ENCODE assay signal across 32 cellular contexts in the genomic region with DNA sequence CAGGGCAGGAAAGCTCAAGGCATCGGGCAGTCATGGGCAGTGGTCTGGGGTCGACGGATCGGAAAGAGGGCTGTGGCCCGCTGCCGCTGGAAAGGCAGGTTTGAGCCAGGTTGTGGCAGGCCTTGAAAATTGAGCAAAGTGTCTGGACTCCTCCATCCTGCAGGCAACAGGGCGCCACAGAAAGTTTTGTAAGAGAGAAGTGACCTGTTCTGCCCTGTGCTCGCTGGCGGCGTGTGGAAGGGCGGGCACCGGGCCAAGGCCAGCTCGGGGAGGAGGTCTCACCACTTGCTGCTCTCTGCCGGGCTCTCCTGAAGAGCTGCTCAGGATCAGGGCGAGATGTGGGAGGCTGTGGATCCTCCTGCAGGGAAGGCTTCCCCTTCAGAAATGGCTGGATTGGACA. TPM values are rescaled to one million over a fixed set of nuclear protein-coding genes. Genes with fewer than 3 reads are reported as not detected.
DNase-seq lines count a peak whose midpoint lies in the region; ATAC-seq, FAIRE-seq and TF ChIP-seq lines count a peak whose summit lies in the region.
"Had no signal": no experiment of that assay in that cellular context is flagged by ENCODE, and none has a peak within 500 bp of the region (broad histone marks: within the 10 kb centered on the region; RNA-seq: fewer than 3 reads in every experiment).

No MANE protein-coding gene starts in this region.

- H3K4me1 Mint-ChIP-seq in GM23338 (peaks cover 2% of the 10 kb centered on the region; the same call in 2 of the 3 replicates), neural crest cell (no peaks in the 10 kb centered on the region)
- H3K4me1 Mint-ChIP-seq: activated CD4-positive, alpha-beta T cell treated with anti-CD3 and anti-CD28 coated beads, Interleukin-2, amount 10 ng/mL, durations not matched to agents 24 days and 14 days; memory B cell; stimulated activated naive CD8-positive, alpha-beta T cell treated with anti-CD3 and anti-CD28 coated beads, Interleukin-15, amount 100 ng/mL, for 72 hours had no signal

- TF ChIP-seq POLR2A in esophagus squamous epithelium (IDR thresholded peaks at IDR 0.05): no peak
- TF ChIP-seq POLR2A in Peyer's patch (IDR thresholded peaks at IDR 0.05): no peak

- H3K4me1 ChIP-seq in GM23338 (ENCODE audit: insufficient read depth) (no peaks in the 10 kb centered on the region; the same call in 1 of the 2 replicates), RWPE2 (ENCODE audit: insufficient read depth, poor library complexity, severe bottlenecking) (peaks cover 24% of the 10 kb centered on the region), esophagus squamous epithelium (peaks cover 14 to 79% (median 39%) of the 10 kb centered on the region in 3 donors), Peyer's patch (no peaks in the 10 kb centered on the region)
- H3K4me1 ChIP-seq: transverse colon had no signal

- H3K27me3 Mint-ChIP-seq in GM23338 (ENCODE audit: insufficient read depth, low read depth, poor library complexity): peaks cover 2% of the 10 kb centered on the region
- H3K27me3 Mint-ChIP-seq in neural crest cell (ENCODE audit: low read depth): peaks cover 11% of the 10 kb centered on the region
- H3K27me3 Mint-ChIP-seq: stimulated activated naive CD8-positive, alpha-beta T cell treated with anti-CD3 and anti-CD28 coated beads, Interleukin-15, amount 100 ng/mL, for 72 hours had no signal

- H3K4me3 Mint-ChIP-seq in GM23338 (no peak overlapping the region), neural crest cell (no peak overlapping the region)
- H3K4me3 Mint-ChIP-seq: activated CD4-positive, alpha-beta T cell treated with anti-CD3 and anti-CD28 coated beads, Interleukin-2, amount 10 ng/mL, durations not matched to agents 24 days and 14 days; activated T-cell treated with anti-CD3 and anti-CD28 coated beads, Interleukin-2, amount 50 U/mL, for 24 hours; memory B cell; stimulated activated naive CD8-positive, alpha-beta T cell treated with anti-CD3 and anti-CD28 coated beads, Interleukin-15, amount 100 ng/mL, for 72 hours; T-helper 2 cell treated with Interferon-gamma antibody and Interleukin-4, amounts not matched to agents 5 μg/mL and 100 μg/mL, for 36 hours had no signal

- no peaks in the 10 kb centered on the region for H3K9me2 ChIP-seq in GM23338 (ENCODE audit: insufficient read depth)

- H3K4me3 ChIP-seq in GM23338 (no peak overlapping the region), RWPE2 (ENCODE audit: severe bottlenecking) (no peak overlapping the region), esophagus squamous epithelium (peak overlapping the region; percentile 17 to 49 (median 21)), Peyer's patch (no peak overlapping the region)
- H3K4me3 ChIP-seq: dorsolateral prefrontal cortex, MG63, transverse colon had no signal

- TF ChIP-seq CTCF in GM23338 (conservative IDR thresholded peaks at IDR 0.05; ENCODE audit: low read depth in 2 of 2): no peak
- no peak for TF ChIP-seq CTCF in RWPE2 (IDR thresholded peaks at IDR 0.05; ENCODE audit: poor library complexity, severe bottlenecking)
- no peak for TF ChIP-seq CTCF in esophagus squamous epithelium (IDR thresholded peaks at IDR 0.05)
- TF ChIP-seq CTCF in neural crest cell (conservative IDR thresholded peaks at IDR 0.05): no peak
- no peak for TF ChIP-seq CTCF in Peyer's patch (IDR thresholded peaks at IDR 0.05)

- H4K20me1 ChIP-seq in GM23338 (replicated peaks; ENCODE audit: insufficient read depth): no peaks in the 10 kb centered on the region

- H2AFZ ChIP-seq in GM23338: no peak overlapping the region; the same call in 1 of the 2 replicates

- H3K36me3 ChIP-seq in GM23338 (ENCODE audit: insufficient read depth) (no peaks in the 10 kb centered on the region), RWPE2 (ENCODE audit: low read depth) (no peaks in the 10 kb centered on the region), esophagus squamous epithelium (no peaks in the 10 kb centered on the region), Peyer's patch (no peaks in the 10 kb centered on the region)
- H3K36me3 ChIP-seq: MG63, transverse colon, WERI-Rb-1 had no signal

- no peak overlapping the region for H3K4me2 ChIP-seq in GM23338

- H3K27me3 ChIP-seq in GM23338 (ENCODE audit: insufficient read depth) (no peaks in the 10 kb centered on the region), RWPE2 (ENCODE audit: insufficient read depth, poor library complexity, severe bottlenecking) (no peaks in the 10 kb centered on the region), esophagus squamous epithelium (peaks cover 0 to 7% (median 0%) of the 10 kb centered on the region in 4 donors), Peyer's patch (no peaks in the 10 kb centered on the region)
- H3K27me3 ChIP-seq: dorsolateral prefrontal cortex, transverse colon had no signal

- no peaks in the 10 kb centered on the region for H3F3A ChIP-seq in GM23338 (replicated peaks; ENCODE audit: low read depth)

- DNase-seq in GM23338 (ENCODE audit: low spot score): no peak
- DNase-seq in RWPE2 (ENCODE audit: low spot score): no peak
- DNase-seq in esophagus squamous epithelium (lab: John Stamatoyannopoulos, UW): no peak
- no peak for DNase-seq in neural crest cell (ENCODE audit: low read depth, low spot score)
- no peak for DNase-seq in hepatic stellate cell (ENCODE audit: low spot score)
- no peak for DNase-seq in effector CD4-positive, alpha-beta T cell
- DNase-seq in GM19239 (ENCODE audit: insufficient read length, low spot score): no peak
- no peak for DNase-seq in Peyer's patch
- DNase-seq: ACHN; activated CD4-positive, alpha-beta T cell treated with anti-CD3 and anti-CD28 coated beads, Interleukin-2, amount 10 ng/mL, durations not matched to agents 24 days and 14 days; activated T-cell treated with anti-CD3 and anti-CD28 coated beads, Interleukin-2, amount 50 U/mL, for 24 hours; cerebellar nuclear complex; DMS79; dorsolateral prefrontal cortex; GF-D8; HCEC 1CT; kidney glomerular epithelial cell; MG63; NCI-H1436; NCI-H2081 treated with DMSO at 0.1 percent for 48 hours; NCI-H82; SHP77; small intestine; stimulated activated CD4-positive, alpha-beta T cell treated with anti-CD3 and anti-CD28 coated beads, Interleukin-1b, Interleukin-23, amount 100 ng/mL, for 48 hours; stimulated activated CD8-positive, alpha-beta memory T cell treated with anti-CD3 and anti-CD28 coated beads, Interleukin-4, amount 100 ng/mL, for 48 hours; stimulated activated naive CD8-positive, alpha-beta T cell treated with anti-CD3 and anti-CD28 coated beads, Interleukin-15, amount 100 ng/mL, for 72 hours; transverse colon; WERI-Rb-1 had no signal

- H3K27ac ChIP-seq in GM23338 (ENCODE audit: low read depth) (no peak overlapping the region), RWPE2 (ENCODE audit: poor library complexity, severe bottlenecking) (no peak overlapping the region), esophagus squamous epithelium (peak overlapping the region; percentile 73 to 90 (median 78)), Peyer's patch (no peak overlapping the region)
- H3K27ac ChIP-seq: dorsolateral prefrontal cortex, transverse colon, WERI-Rb-1 had no signal

- H3K27ac Mint-ChIP-seq in GM23338: peak overlapping the region; percentile 8; the same call in 1 of the 2 replicates
- H3K27ac Mint-ChIP-seq in neural crest cell (ENCODE audit: unreplicated experiment): peak overlapping the region; percentile 46
- H3K27ac Mint-ChIP-seq: activated CD4-positive, alpha-beta T cell treated with anti-CD3 and anti-CD28 coated beads, Interleukin-2, amount 10 ng/mL, durations not matched to agents 24 days and 14 days; activated T-cell treated with anti-CD3 and anti-CD28 coated beads, Interleukin-2, amount 50 U/mL, for 24 hours; memory B cell; stimulated activated naive CD8-positive, alpha-beta T cell treated with anti-CD3 and anti-CD28 coated beads, Interleukin-15, amount 100 ng/mL, for 72 hours; T-helper 2 cell treated with Interferon-gamma antibody and Interleukin-4, amounts not matched to agents 5 μg/mL and 100 μg/mL, for 36 hours had no signal

- 21 to 53% methylated on average over 6 to 13 of the region's 15 CpGs for WGBS in esophagus squamous epithelium, 2 donors

- intact Hi-C loops in esophagus squamous epithelium (cut with DNase I): no loop called here

- ATAC-seq in GM23338: no peak; the same call in 2 of the 3 replicates
- peak; percentile 13; the same call in 1 of the 3 replicates for ATAC-seq in RWPE2 (ENCODE audit: low read depth)
- ATAC-seq: stimulated activated naive CD8-positive, alpha-beta T cell treated with anti-CD3 and anti-CD28 coated beads, Interleukin-15, amount 100 ng/mL, for 72 hours had no signal

- no peaks in the 10 kb centered on the region for H3K79me2 ChIP-seq in GM23338 (replicated peaks; ENCODE audit: insufficient read depth)

- FAIRE-seq in GM19239 (lab: Jason Lieb, UNC): no peak
- FAIRE-seq: small intestine had no signal

- H3K9me3 Mint-ChIP-seq in GM23338: no peaks in the 10 kb centered on the region; the same call in 2 of the 3 replicates
- H3K9me3 Mint-ChIP-seq in neural crest cell: no peaks in the 10 kb centered on the region
- H3K9me3 Mint-ChIP-seq: activated CD4-positive, alpha-beta T cell treated with anti-CD3 and anti-CD28 coated beads, Interleukin-2, amount 10 ng/mL, durations not matched to agents 24 days and 14 days; activated T-cell treated with anti-CD3 and anti-CD28 coated beads, Interleukin-2, amount 50 U/mL, for 24 hours; memory B cell; stimulated activated naive CD8-positive, alpha-beta T cell treated with anti-CD3 and anti-CD28 coated beads, Interleukin-15, amount 100 ng/mL, for 72 hours; T-helper 2 cell treated with Interferon-gamma antibody and Interleukin-4, amounts not matched to agents 5 μg/mL and 100 μg/mL, for 36 hours had no signal

- H3K36me3 Mint-ChIP-seq in GM23338 (ENCODE audit: low read depth) (no peaks in the 10 kb centered on the region), neural crest cell (ENCODE audit: low read depth) (no peaks in the 10 kb centered on the region)

- no peaks in the 10 kb centered on the region for H3K9me3 ChIP-seq in RWPE2 (ENCODE audit: severe bottlenecking)
- H3K9me3 ChIP-seq in esophagus squamous epithelium: no peaks in the 10 kb centered on the region
- no peaks in the 10 kb centered on the region for H3K9me3 ChIP-seq in Peyer's patch
- H3K9me3 ChIP-seq: transverse colon had no signal

TF ChIP-seq in GM23338, 12 proteins besides CTCF, POLR2A, EP300 and RAD21 (continues in another document):
- TF ChIP-seq ZNF331 (CRISPR knock-in tag; IDR thresholded peaks at IDR 0.05; ENCODE audit: low read depth) (no peak), JUNB (IDR thresholded peaks at IDR 0.05; ENCODE audit: unreplicated experiment) (no peak)

RNA-seq across cellular contexts. Expression of a gene that starts 41.4 kb away (rescaled TPM):
- 0.27 and 0.59 TPM in 2 replicates for total RNA-seq in GM23338 (2014; rRNA removed; shearing (Covaris generic))
- 0.06 and 0.09 TPM in 2 replicates for polyA plus RNA-seq in GM23338 (2016; fragmentation: Nextera tagmentation; extraction: Ambion mirVana)
- total RNA-seq in esophagus squamous epithelium (100 to 1,000 TPM in 1 of 4 donors, 10 to 100 TPM in 3; 86.5 to 117 (median 99.0) TPM), neural crest cell (not detected in 2 replicates), Peyer's patch (under 1 TPM in 1 of 4 donors, not detected in 3; under 0.01 TPM)
- total RNA-seq: activated CD4-positive, alpha-beta T cell treated with anti-CD3 and anti-CD28 coated beads, Interleukin-2, amount 10 ng/mL, durations not matched to agents 24 days and 14 days; OCI-LY7; transverse colon had no signal
- polyA plus RNA-seq: BJ had no signal

RNA-seq across cellular contexts. Expression of a gene that starts 54.2 kb away (rescaled TPM):
- 203 and 218 TPM in 2 replicates for total RNA-seq in GM23338 (2014; rRNA removed; shearing (Covaris generic))
- 200 and 225 TPM in 2 replicates for polyA plus RNA-seq in GM23338 (2016; fragmentation: Nextera tagmentation; extraction: Ambion mirVana)
- total RNA-seq in esophagus squamous epithelium (100 to 1,000 TPM in 1 of 4 donors, 10 to 100 TPM in 3; 14.9 to 164 (median 61.9) TPM), neural crest cell (422 and 435 TPM in 2 replicates), Peyer's patch (100 to 1,000 TPM in 1 of 4 donors, 10 to 100 TPM in 3; 47.6 to 177 (median 68.6) TPM)
- total RNA-seq: activated CD4-positive, alpha-beta T cell treated with anti-CD3 and anti-CD28 coated beads, Interleukin-2, amount 10 ng/mL, durations not matched to agents 24 days and 14 days had no signal

Comparison
In these comparisons a context has a peak if more than half of its experiments do, and no peak if none do; other contexts are left out.
1. H3K27ac ChIP-seq: peak in esophagus squamous epithelium (4 of 4); none in GM23338 (single experiment), RWPE2 (single experiment) and Peyer's patch (0 of 4).
2. H3K4me3 ChIP-seq: peak in esophagus squamous epithelium (4 of 4); none in GM23338 (single experiment), RWPE2 (single experiment) and Peyer's patch (0 of 4).
3. RNA of a gene that starts 41.4 kb away (total RNA-seq): 86.5 to 117 TPM in esophagus squamous epithelium; 0.27 to 0.59 TPM in GM23338, not detected in neural crest cell and under 0.01 TPM in Peyer's patch; every median in the first group is over 10 times any median in the second.